In genomic region chr17:42964161-42964932, GRCh38 we compare ENCODE assay signal across 8 cellular contexts. TPM values are rescaled to one million over a fixed set of nuclear protein-coding genes. Genes with fewer than 3 reads are reported as not detected.
DNase-seq lines count a peak whose midpoint lies in the region; FAIRE-seq and TF ChIP-seq lines count a peak whose summit lies in the region.

Gene AARSD1 (minus strand): TSS chr17:42964454. CDS start chr17:42964440, 14 bp downstream.

- peak within 1 kb of the TSS; percentile 77 for H3K4me2 ChIP-seq in neuronal stem cell (ENCODE audit: insufficient read depth, low read length, poor library complexity, severe bottlenecking)

- H2BK120ac ChIP-seq in neuronal stem cell (ENCODE audit: low read depth, low read length): no peak within 1 kb of the TSS

- no peak within 1 kb of the TSS for H2BK12ac ChIP-seq in neuronal stem cell (ENCODE audit: low read length)

- H3K4me3 ChIP-seq in HEK293 (ENCODE audit: low read depth, low read length) (peak within 1 kb of the TSS; percentile 76), neuronal stem cell (ENCODE audit: low read length in 2 of 2) (peak within 1 kb of the TSS; percentile 67 to 81), subcutaneous abdominal adipose tissue (ENCODE audit: low read depth in 1 of 5, low read length in 5 of 5) (peak within 1 kb of the TSS; percentile 79 to 96 (median 86))

- no peak within 1 kb of the TSS for H2AK5ac ChIP-seq in neuronal stem cell (ENCODE audit: low read depth, low read length)

- POLR2A ChIA-PET in HEK293 (lab: Yijun Ruan, JAX): interaction anchor here (0.5 to 2.0 kb wide), 6 partner anchors 14 to 164 kb away, joined by 3 to 14 read pairs (median 8); partner anchors contain the start of genes BECN1, PTGES3L, RPL27 and RUNDC1

- no peak within 1 kb of the TSS for H2BK15ac ChIP-seq in neuronal stem cell (ENCODE audit: low read length)

- peak within 1 kb of the TSS; percentile 83 for H2AFZ ChIP-seq in neuronal stem cell (ENCODE audit: low read length)

- FAIRE-seq in frontal cortex (lab: Jason Lieb, UNC): no peak

- H3K9me3 ChIP-seq in HEK293 (ENCODE audit: control insufficient read depth, insufficient read depth, low read depth, low read length): no peaks in the 10 kb centered on the region
- no peaks in the 10 kb centered on the region for H3K9me3 ChIP-seq in neuronal stem cell (replicated peaks in 1 of 2; ENCODE audit: control insufficient read depth in 2 of 2, insufficient read depth in 1 of 2, low read depth in 1 of 2, low read length in 2 of 2)
- H3K9me3 ChIP-seq in subcutaneous abdominal adipose tissue (ENCODE audit: control insufficient read depth in 5 of 5, low read length in 5 of 5): no peaks in the 10 kb centered on the region

- H3K27me3 ChIP-seq in neuronal stem cell (ENCODE audit: control insufficient read depth in 3 of 3, insufficient read depth in 3 of 3, low read depth in 1 of 3, low read length in 3 of 3): no peaks in the 10 kb centered on the region
- no peaks in the 10 kb centered on the region for H3K27me3 ChIP-seq in subcutaneous abdominal adipose tissue (ENCODE audit: control insufficient read depth in 5 of 5, insufficient read depth in 4 of 5, low read length in 5 of 5)

- peak within 1 kb of the TSS; percentile 15 for H3K18ac ChIP-seq in neuronal stem cell (ENCODE audit: low read length)

- H3K4ac ChIP-seq in neuronal stem cell (ENCODE audit: low read length): no peak within 1 kb of the TSS

- TF ChIP-seq CTCF in HEK293 (tag by site-specific recombination; IDR thresholded peaks at IDR 0.05): no peak

- H4K8ac ChIP-seq in neuronal stem cell (ENCODE audit: low read depth, low read length): no peak within 1 kb of the TSS

- no CpG with 5 or more reads among the region's 43 CpGs for WGBS in neuronal stem cell (ENCODE audit: extremely low coverage in 2 of 2, insufficient read length in 2 of 2, insufficient replicate concordance in 1 of 2), 2 donors

- H3K36me3 ChIP-seq in HEK293 (ENCODE audit: control insufficient read depth in 2 of 2, insufficient read depth in 1 of 2, low read length in 2 of 2) (peaks cover 33 to 38% of the 10 kb centered on the region in 2 experiments), neuronal stem cell (replicated peaks in 1 of 2; ENCODE audit: control insufficient read depth in 2 of 2, insufficient read depth in 2 of 2, low read length in 2 of 2) (peaks cover 13 to 35% of the 10 kb centered on the region in 2 donors), subcutaneous abdominal adipose tissue (ENCODE audit: control insufficient read depth in 5 of 5, insufficient read depth in 5 of 5, low read length in 5 of 5) (peaks cover 6 to 36% (median 25%) of the 10 kb centered on the region in 5 donors)

- CTCF ChIA-PET in HEK293 (lab: Yijun Ruan, JAX): interaction anchor here (0.7 to 1.4 kb wide), 3 partner anchors 34 to 46 kb away, joined by 3 to 4 read pairs (median 3); partner anchors contain the start of gene RPL27

- H3K27ac ChIP-seq in HEK293 (ENCODE audit: extremely low read depth, low read depth, low read length) (peak within 1 kb of the TSS; percentile 60; the same call in 1 of the 2 replicates), neuronal stem cell (replicated peaks; ENCODE audit: low read length) (no peak within 1 kb of the TSS), subcutaneous abdominal adipose tissue (ENCODE audit: low read depth, low read length) (peak within 1 kb of the TSS; percentile 74)

- H2BK5ac ChIP-seq in neuronal stem cell (ENCODE audit: low read length): no peak within 1 kb of the TSS

- DNase-seq in Daoy (ENCODE audit: low read depth): peak; percentile 92
- peak; percentile 96 for DNase-seq in NAMALWA (ENCODE audit: low spot score)
- DNase-seq in SK-N-DZ (ENCODE audit: low spot score): peak; percentile 94
- DNase-seq in activated naive CD4-positive, alpha-beta T cell treated with Interleukin-2 at 50 U/mL for 16 hours: peak; percentile 92
- DNase-seq in frontal cortex (ENCODE audit: low spot score in 2 of 2): peak; percentile 73 to 83
- DNase-seq in neuronal stem cell (ENCODE audit: low spot score): peak; percentile 85

- no peak within 1 kb of the TSS for H3K14ac ChIP-seq in neuronal stem cell (ENCODE audit: low read length)

- H3K4me1 ChIP-seq in HEK293 (ENCODE audit: control insufficient read depth, insufficient read depth, low read length) (no peaks in the 10 kb centered on the region), neuronal stem cell (ENCODE audit: control insufficient read depth in 2 of 2, insufficient read depth in 1 of 2, low read depth in 1 of 2, low read length in 2 of 2) (peaks cover 3 to 8% of the 10 kb centered on the region in 2 donors), subcutaneous abdominal adipose tissue (ENCODE audit: control insufficient read depth in 5 of 5, insufficient read depth in 5 of 5, low read length in 5 of 5) (peaks cover 0 to 15% (median 9%) of the 10 kb centered on the region in 5 donors)

- no peak within 1 kb of the TSS for H3K23ac ChIP-seq in neuronal stem cell (ENCODE audit: low read depth, low read length, poor library complexity)

- H3K79me1 ChIP-seq in neuronal stem cell (ENCODE audit: low read depth, low read length): peaks cover 3% of the 10 kb centered on the region

- peak within 1 kb of the TSS; percentile 91 for H3K9ac ChIP-seq in neuronal stem cell (ENCODE audit: low read depth, low read length, poor library complexity)
- peak within 1 kb of the TSS; percentile 83 to 98 (median 94) for H3K9ac ChIP-seq in subcutaneous abdominal adipose tissue (ENCODE audit: low read length in 5 of 5)

- H4K91ac ChIP-seq in neuronal stem cell (ENCODE audit: low read depth, low read length, poor library complexity): no peak within 1 kb of the TSS

TF ChIP-seq in HEK293, 187 proteins besides CTCF, POLR2A, EP300 and RAD21 (continues in another document):
- TF ChIP-seq, protein P1, sequence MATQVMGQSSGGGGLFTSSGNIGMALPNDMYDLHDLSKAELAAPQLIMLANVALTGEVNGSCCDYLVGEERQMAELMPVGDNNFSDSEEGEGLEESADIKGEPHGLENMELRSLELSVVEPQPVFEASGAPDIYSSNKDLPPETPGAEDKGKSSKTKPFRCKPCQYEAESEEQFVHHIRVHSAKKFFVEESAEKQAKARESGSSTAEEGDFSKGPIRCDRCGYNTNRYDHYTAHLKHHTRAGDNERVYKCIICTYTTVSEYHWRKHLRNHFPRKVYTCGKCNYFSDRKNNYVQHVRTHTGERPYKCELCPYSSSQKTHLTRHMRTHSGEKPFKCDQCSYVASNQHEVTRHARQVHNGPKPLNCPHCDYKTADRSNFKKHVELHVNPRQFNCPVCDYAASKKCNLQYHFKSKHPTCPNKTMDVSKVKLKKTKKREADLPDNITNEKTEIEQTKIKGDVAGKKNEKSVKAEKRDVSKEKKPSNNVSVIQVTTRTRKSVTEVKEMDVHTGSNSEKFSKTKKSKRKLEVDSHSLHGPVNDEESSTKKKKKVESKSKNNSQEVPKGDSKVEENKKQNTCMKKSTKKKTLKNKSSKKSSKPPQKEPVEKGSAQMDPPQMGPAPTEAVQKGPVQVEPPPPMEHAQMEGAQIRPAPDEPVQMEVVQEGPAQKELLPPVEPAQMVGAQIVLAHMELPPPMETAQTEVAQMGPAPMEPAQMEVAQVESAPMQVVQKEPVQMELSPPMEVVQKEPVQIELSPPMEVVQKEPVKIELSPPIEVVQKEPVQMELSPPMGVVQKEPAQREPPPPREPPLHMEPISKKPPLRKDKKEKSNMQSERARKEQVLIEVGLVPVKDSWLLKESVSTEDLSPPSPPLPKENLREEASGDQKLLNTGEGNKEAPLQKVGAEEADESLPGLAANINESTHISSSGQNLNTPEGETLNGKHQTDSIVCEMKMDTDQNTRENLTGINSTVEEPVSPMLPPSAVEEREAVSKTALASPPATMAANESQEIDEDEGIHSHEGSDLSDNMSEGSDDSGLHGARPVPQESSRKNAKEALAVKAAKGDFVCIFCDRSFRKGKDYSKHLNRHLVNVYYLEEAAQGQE (tag by site-specific recombination; IDR thresholded peaks at IDR 0.05): peak; percentile 48; the same call in 1 of the 2 replicates
- peak; percentile 82 for TF ChIP-seq IKZF3 (tag by site-specific recombination; IDR thresholded peaks at IDR 0.05)
- TF ChIP-seq MZF1 (tag by site-specific recombination; IDR thresholded peaks at IDR 0.05; ENCODE audit: borderline replicate concordance): no peak
- peak; percentile 69; the same call in 1 of the 2 replicates for TF ChIP-seq PRDM4 (tag by site-specific recombination; IDR thresholded peaks at IDR 0.05)
- TF ChIP-seq ZNF266 (tag by site-specific recombination; IDR thresholded peaks at IDR 0.05; ENCODE audit: low read depth): no peak
- TF ChIP-seq ZIC2 (tag by site-specific recombination; IDR thresholded peaks at IDR 0.05): peak; percentile 68; the same call in 1 of the 2 replicates
- TF ChIP-seq MYNN (tag by site-specific recombination; IDR thresholded peaks at IDR 0.05; ENCODE audit: borderline replicate concordance): no peak; the same call in 1 of the 2 replicates

RNA-seq across cellular contexts. Expression of gene AARSD1, which starts in this region (rescaled TPM):
- 21.1 and 25.7 TPM in 2 replicates for total RNA-seq in Daoy (2014; rRNA removed; shearing (Covaris generic))
- 63.7 and 73.7 TPM in 2 replicates for polyA plus RNA-seq in SK-N-DZ (2014; cell fraction: cytosol; rRNA removed)
- 72.6 and 80.7 TPM in 2 replicates for polyA plus RNA-seq in SK-N-DZ (2014; cell fraction: nucleus; rRNA removed)
- 28.5 TPM for total RNA-seq in frontal cortex
- 43.5 TPM for polyA plus RNA-seq in neuronal stem cell (2013, experiment 1 of 2)
- 42.9 TPM for polyA plus RNA-seq in neuronal stem cell (2013, experiment 2 of 2)
